1 cellular context compared by ENCODE assay signal in the genomic region with DNA sequence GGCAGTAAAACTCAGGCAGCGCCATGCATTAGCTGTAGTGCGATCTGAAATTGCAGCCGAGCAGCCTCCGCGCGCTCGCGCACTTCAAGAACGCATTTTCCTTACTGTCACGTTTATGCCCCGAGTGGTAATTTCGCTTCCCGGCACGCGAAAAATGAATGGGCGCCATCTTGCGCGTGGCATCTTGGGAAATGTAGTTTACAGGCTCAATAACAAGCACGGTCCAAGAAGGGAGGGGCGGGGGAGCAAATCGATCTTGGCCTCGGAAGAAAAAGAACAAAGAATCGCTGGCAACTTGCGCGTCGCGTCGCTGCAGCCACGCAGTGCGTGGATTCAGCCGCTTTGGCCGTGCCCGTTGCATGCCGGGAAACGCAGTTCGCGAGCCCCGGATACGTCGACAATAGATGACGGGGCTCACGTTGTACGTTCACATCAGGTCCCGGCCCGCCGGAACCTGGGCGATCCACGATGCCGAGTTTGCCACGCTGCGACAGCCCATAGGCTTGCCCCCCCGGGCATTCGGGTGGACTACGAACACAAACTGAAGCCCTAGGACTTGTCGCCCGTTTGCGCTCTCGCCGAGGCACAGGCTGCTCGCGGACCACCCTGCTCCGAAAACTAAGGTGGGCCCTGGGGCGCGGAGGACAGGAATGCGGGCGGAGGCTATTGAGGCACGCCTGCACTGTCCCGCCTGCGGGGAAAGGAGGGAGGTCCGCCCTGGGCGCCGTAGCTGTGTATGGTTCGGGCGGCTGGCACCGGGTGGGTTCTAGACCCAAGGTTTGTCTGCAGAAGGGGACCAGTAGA.
TF ChIP-seq lines count a peak whose summit lies in the region.

A gene with protein sequence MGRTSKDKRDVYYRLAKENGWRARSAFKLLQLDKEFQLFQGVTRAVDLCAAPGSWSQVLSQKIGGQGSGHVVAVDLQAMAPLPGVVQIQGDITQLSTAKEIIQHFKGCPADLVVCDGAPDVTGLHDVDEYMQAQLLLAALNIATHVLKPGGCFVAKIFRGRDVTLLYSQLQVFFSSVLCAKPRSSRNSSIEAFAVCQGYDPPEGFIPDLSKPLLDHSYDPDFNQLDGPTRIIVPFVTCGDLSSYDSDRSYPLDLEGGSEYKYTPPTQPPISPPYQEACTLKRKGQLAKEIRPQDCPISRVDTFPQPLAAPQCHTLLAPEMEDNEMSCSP (plus strand): TSS at position 426 of the 804 bp plus-strand sequence. CDS start 1,849 bp downstream, outside the sequence.

TF ChIP-seq in K562, 482 proteins besides CTCF, POLR2A, EP300 and RAD21 (continued from another document and continues in another):
- TF ChIP-seq PATZ1 (CRISPR knock-in tag; IDR thresholded peaks at IDR 0.05; ENCODE audit: borderline replicate concordance): no peak
- no peak for TF ChIP-seq ZNF384 (IDR thresholded peaks at IDR 0.05; ENCODE audit: low read depth, low read length)
- TF ChIP-seq, protein P1, sequence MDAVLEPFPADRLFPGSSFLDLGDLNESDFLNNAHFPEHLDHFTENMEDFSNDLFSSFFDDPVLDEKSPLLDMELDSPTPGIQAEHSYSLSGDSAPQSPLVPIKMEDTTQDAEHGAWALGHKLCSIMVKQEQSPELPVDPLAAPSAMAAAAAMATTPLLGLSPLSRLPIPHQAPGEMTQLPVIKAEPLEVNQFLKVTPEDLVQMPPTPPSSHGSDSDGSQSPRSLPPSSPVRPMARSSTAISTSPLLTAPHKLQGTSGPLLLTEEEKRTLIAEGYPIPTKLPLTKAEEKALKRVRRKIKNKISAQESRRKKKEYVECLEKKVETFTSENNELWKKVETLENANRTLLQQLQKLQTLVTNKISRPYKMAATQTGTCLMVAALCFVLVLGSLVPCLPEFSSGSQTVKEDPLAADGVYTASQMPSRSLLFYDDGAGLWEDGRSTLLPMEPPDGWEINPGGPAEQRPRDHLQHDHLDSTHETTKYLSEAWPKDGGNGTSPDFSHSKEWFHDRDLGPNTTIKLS (IDR thresholded peaks at IDR 0.05; ENCODE audit: borderline replicate concordance, low read depth): peak; percentile 90
- TF ChIP-seq CHCHD3 (CRISPR knock-in tag; IDR thresholded peaks at IDR 0.05): no peak
- no peak for TF ChIP-seq ZNF79 (CRISPR knock-in tag; IDR thresholded peaks at IDR 0.05; ENCODE audit: low read depth)
- TF ChIP-seq SNRNP70 (optimal IDR thresholded peaks at IDR 0.05; ENCODE audit: low read depth, low read length): no peak
- TF ChIP-seq DNMT1 (IDR thresholded peaks at IDR 0.05): no peak
- TF ChIP-seq GABPB2 (CRISPR knock-in tag; conservative IDR thresholded peaks at IDR 0.05): no peak
- TF ChIP-seq ETV1 (tag; conservative IDR thresholded peaks at IDR 0.05; ENCODE audit: low read depth): peak; percentile 35; the same call in 1 of the 2 replicates
- no peak for TF ChIP-seq SP2 (IDR thresholded peaks at IDR 0.05; ENCODE audit: extremely low read depth, low read depth, low read length, poor library complexity, severe bottlenecking)
- TF ChIP-seq TRIM24 (IDR thresholded peaks at IDR 0.05): no peak
- TF ChIP-seq, protein P2, sequence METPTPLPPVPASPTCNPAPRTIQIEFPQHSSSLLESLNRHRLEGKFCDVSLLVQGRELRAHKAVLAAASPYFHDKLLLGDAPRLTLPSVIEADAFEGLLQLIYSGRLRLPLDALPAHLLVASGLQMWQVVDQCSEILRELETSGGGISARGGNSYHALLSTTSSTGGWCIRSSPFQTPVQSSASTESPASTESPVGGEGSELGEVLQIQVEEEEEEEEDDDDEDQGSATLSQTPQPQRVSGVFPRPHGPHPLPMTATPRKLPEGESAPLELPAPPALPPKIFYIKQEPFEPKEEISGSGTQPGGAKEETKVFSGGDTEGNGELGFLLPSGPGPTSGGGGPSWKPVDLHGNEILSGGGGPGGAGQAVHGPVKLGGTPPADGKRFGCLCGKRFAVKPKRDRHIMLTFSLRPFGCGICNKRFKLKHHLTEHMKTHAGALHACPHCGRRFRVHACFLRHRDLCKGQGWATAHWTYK (CRISPR knock-in tag; IDR thresholded peaks at IDR 0.05): 0 out of 2 replicates have a peak, but pooled peaks have one; percentile 49
- no peak for TF ChIP-seq MEF2A (IDR thresholded peaks at IDR 0.05; ENCODE audit: control insufficient read depth, low read depth, low read length)
- TF ChIP-seq HINFP (tag; conservative IDR thresholded peaks at IDR 0.05; ENCODE audit: low read depth): no peak
- TF ChIP-seq KDM5B (IDR thresholded peaks at IDR 0.05; ENCODE audit: insufficient replicate concordance, low read depth, low read length): peak; percentile 63
- TF ChIP-seq HCFC1 (IDR thresholded peaks at IDR 0.05; ENCODE audit: low read depth, low read length): peak; percentile 90
- no peak for TF ChIP-seq ZBTB8A (IDR thresholded peaks at IDR 0.05; ENCODE audit: partially characterized antibody)
- TF ChIP-seq GTF2E2 (tag; IDR thresholded peaks at IDR 0.05): no peak
- no peak for TF ChIP-seq FIP1L1 (IDR thresholded peaks at IDR 0.05; ENCODE audit: low read depth, low read length, poor library complexity, severe bottlenecking)
- TF ChIP-seq ZNF398 (CRISPR knock-in tag; IDR thresholded peaks at IDR 0.05): no peak
- TF ChIP-seq RBBP5 (IDR thresholded peaks at IDR 0.05; ENCODE audit: borderline replicate concordance, insufficient read depth, low read length, poor library complexity, severe bottlenecking): peak; percentile 56
- no peak for TF ChIP-seq TCFL5 (CRISPR knock-in tag; conservative IDR thresholded peaks at IDR 0.05)
- no peak for TF ChIP-seq GTF2F1 (IDR thresholded peaks at IDR 0.05; ENCODE audit: low read depth, low read length)
- TF ChIP-seq CBFA2T3 (IDR thresholded peaks at IDR 0.05): no peak
- TF ChIP-seq TCF7 (IDR thresholded peaks at IDR 0.05; ENCODE audit: borderline replicate concordance): peak; percentile 42; the same call in 1 of the 2 replicates
- TF ChIP-seq SNIP1 (IDR thresholded peaks at IDR 0.05; ENCODE audit: low read depth): no peak
- TF ChIP-seq TEAD4 (IDR thresholded peaks at IDR 0.05; ENCODE audit: low read length): no peak
- TF ChIP-seq TEAD4 (CRISPR knock-in tag; IDR thresholded peaks at IDR 0.05; ENCODE audit: borderline replicate concordance): 0 out of 2 replicates have a peak, but pooled peaks have one; percentile 44
- TF ChIP-seq KAT8 (IDR thresholded peaks at IDR 0.05; ENCODE audit: low read depth): no peak
- TF ChIP-seq CREM (IDR thresholded peaks at IDR 0.05; ENCODE audit: low read depth): peak; percentile 98
- TF ChIP-seq TRIM28 (IDR thresholded peaks at IDR 0.05): no peak
- no peak for TF ChIP-seq SMARCE1 (IDR thresholded peaks at IDR 0.05)
- TF ChIP-seq PTRF (tag; IDR thresholded peaks at IDR 0.05): no peak
- TF ChIP-seq KHSRP (IDR thresholded peaks at IDR 0.05): no peak
- TF ChIP-seq, protein P3, sequence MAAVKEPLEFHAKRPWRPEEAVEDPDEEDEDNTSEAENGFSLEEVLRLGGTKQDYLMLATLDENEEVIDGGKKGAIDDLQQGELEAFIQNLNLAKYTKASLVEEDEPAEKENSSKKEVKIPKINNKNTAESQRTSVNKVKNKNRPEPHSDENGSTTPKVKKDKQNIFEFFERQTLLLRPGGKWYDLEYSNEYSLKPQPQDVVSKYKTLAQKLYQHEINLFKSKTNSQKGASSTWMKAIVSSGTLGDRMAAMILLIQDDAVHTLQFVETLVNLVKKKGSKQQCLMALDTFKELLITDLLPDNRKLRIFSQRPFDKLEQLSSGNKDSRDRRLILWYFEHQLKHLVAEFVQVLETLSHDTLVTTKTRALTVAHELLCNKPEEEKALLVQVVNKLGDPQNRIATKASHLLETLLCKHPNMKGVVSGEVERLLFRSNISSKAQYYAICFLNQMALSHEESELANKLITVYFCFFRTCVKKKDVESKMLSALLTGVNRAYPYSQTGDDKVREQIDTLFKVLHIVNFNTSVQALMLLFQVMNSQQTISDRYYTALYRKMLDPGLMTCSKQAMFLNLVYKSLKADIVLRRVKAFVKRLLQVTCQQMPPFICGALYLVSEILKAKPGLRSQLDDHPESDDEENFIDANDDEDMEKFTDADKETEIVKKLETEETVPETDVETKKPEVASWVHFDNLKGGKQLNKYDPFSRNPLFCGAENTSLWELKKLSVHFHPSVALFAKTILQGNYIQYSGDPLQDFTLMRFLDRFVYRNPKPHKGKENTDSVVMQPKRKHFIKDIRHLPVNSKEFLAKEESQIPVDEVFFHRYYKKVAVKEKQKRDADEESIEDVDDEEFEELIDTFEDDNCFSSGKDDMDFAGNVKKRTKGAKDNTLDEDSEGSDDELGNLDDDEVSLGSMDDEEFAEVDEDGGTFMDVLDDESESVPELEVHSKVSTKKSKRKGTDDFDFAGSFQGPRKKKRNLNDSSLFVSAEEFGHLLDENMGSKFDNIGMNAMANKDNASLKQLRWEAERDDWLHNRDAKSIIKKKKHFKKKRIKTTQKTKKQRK (IDR thresholded peaks at IDR 0.05; ENCODE audit: borderline replicate concordance, low read depth, low read length): no peak
- TF ChIP-seq PCBP2 (IDR thresholded peaks at IDR 0.05; ENCODE audit: low read depth, low read length, poor library complexity, severe bottlenecking): no peak
- TF ChIP-seq, protein P4, sequence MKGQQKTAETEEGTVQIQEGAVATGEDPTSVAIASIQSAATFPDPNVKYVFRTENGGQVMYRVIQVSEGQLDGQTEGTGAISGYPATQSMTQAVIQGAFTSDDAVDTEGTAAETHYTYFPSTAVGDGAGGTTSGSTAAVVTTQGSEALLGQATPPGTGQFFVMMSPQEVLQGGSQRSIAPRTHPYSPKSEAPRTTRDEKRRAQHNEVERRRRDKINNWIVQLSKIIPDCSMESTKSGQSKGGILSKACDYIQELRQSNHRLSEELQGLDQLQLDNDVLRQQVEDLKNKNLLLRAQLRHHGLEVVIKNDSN (CRISPR knock-in tag; IDR thresholded peaks at IDR 0.05): no peak
- TF ChIP-seq RB1 (IDR thresholded peaks at IDR 0.05; ENCODE audit: low read depth): no peak
- no peak for TF ChIP-seq XRCC4 (IDR thresholded peaks at IDR 0.05; ENCODE audit: extremely low read depth, insufficient read depth, insufficient read length)
- TF ChIP-seq CBX1 (IDR thresholded peaks at IDR 0.05; ENCODE audit: low read depth): no peak
- no peak for TF ChIP-seq ILF3 (IDR thresholded peaks at IDR 0.05; ENCODE audit: borderline replicate concordance)
- TF ChIP-seq TRIM25 (IDR thresholded peaks at IDR 0.05; ENCODE audit: borderline replicate concordance): no peak
- TF ChIP-seq CXXC5 (CRISPR knock-in tag; IDR thresholded peaks at IDR 0.05): peak; percentile 96
- TF ChIP-seq NCOA6 (IDR thresholded peaks at IDR 0.05): peak; percentile 55; the same call in 1 of the 2 replicates
- TF ChIP-seq NBN (IDR thresholded peaks at IDR 0.05; ENCODE audit: low read depth): no peak
- TF ChIP-seq DDX20 (tag; IDR thresholded peaks at IDR 0.05; ENCODE audit: low read depth): no peak
- TF ChIP-seq TSC22D4 (tag; IDR thresholded peaks at IDR 0.05): no peak
- TF ChIP-seq HES1 (IDR thresholded peaks at IDR 0.05; ENCODE audit: low read depth): no peak
- no peak for TF ChIP-seq HEY1 (CRISPR knock-in tag; IDR thresholded peaks at IDR 0.05; ENCODE audit: borderline replicate concordance)
- no peak for TF ChIP-seq NR3C1 (CRISPR knock-in tag; IDR thresholded peaks at IDR 0.05)
